Comparison of ENCODE assay signal across 23 cellular contexts in genomic region chr12:83084516-83085234, GRCh38.
DNase-seq lines count a peak whose midpoint lies in the region; FAIRE-seq and TF ChIP-seq lines count a peak whose summit lies in the region.
"Had no signal": no experiment of that assay in that cellular context is flagged by ENCODE, and none has a peak within 500 bp of the region (broad histone marks: within the 10 kb centered on the region; RNA-seq: fewer than 3 reads in every experiment).

No MANE protein-coding gene starts in this region.

- H3K4me1 ChIP-seq in endothelial cell of umbilical vein (ENCODE audit: control insufficient read depth, extremely low read depth, insufficient read depth, low read length), result peaks cover 15% of the 10 kb centered on the region
- H3K4me1 ChIP-seq: BE2C, BLaER1 had no signal

- TF ChIP-seq CTCF in endothelial cell of umbilical vein (IDR thresholded peaks at IDR 0.05; ENCODE audit: extremely low read depth in 1 of 2, insufficient read depth in 1 of 2, low read depth in 1 of 2, low read length in 2 of 2) (no peak), GM10248 (IDR thresholded peaks at IDR 0.05; ENCODE audit: control extremely low read depth, extremely low read depth, low read depth, missing control alignments) (no peak)

- H3K9me3 ChIP-seq in endothelial cell of umbilical vein (replicated peaks; ENCODE audit: control insufficient read depth, insufficient read depth, low read length), result no peaks in the 10 kb centered on the region
- H3K9me3 ChIP-seq: BE2C, BLaER1 had no signal

- H3K79me2 ChIP-seq in endothelial cell of umbilical vein (ENCODE audit: control insufficient read depth, insufficient read depth, low read length), result no peaks in the 10 kb centered on the region

- intact Hi-C loops in endothelial cell of umbilical vein (cut with micrococcal nuclease), result no loop called here
- intact Hi-C loops in cardiac septum (cut with DNase I), result no loop called here

- dilution Hi-C loops in endothelial cell of umbilical vein (cut with MboI; ENCODE audit: extremely low pct_ligation_motif_present, low sequenced_read_pairs), result no loop called here

- H3K9me1 ChIP-seq in endothelial cell of umbilical vein (replicated peaks; ENCODE audit: control insufficient read depth, extremely low read depth, insufficient read depth, low read length), result no peaks in the 10 kb centered on the region

- FAIRE-seq in endothelial cell of umbilical vein (lab: Jason Lieb, UNC), result peak; percentile 74
- FAIRE-seq: A204.1, G401.6, GM12878, GM12892, GM18507 had no signal

- H3K4me3 ChIP-seq in endothelial cell of umbilical vein (replicated peaks in 1 of 3; ENCODE audit: insufficient read depth in 1 of 3, low read depth in 1 of 3, low read length in 3 of 3), result no peak overlapping the region
- H3K4me3 ChIP-seq: BLaER1, GM12878 had no signal

- no peaks in the 10 kb centered on the region for H4K20me1 ChIP-seq in endothelial cell of umbilical vein (replicated peaks; ENCODE audit: control insufficient read depth, extremely low read depth, insufficient read depth, low read length)
- H4K20me1 ChIP-seq: BLaER1 had no signal

- no peaks in the 10 kb centered on the region for H3K36me3 ChIP-seq in endothelial cell of umbilical vein (ENCODE audit: control insufficient read depth in 2 of 2, extremely low read depth in 1 of 2, insufficient read depth in 2 of 2, low read length in 2 of 2)
- H3K36me3 ChIP-seq: BE2C, BLaER1 had no signal

- DNase-seq in dermis microvascular lymphatic vessel endothelial cell (ENCODE audit: low read depth in 2 of 2) (peak; percentile 67 to 91), endothelial cell of umbilical vein (ENCODE audit: low read depth, low spot score) (peak; percentile 78), lung microvascular endothelial cell (ENCODE audit: low read depth in 2 of 2) (peak; percentile 23 to 93), cardiac septum (ENCODE audit: low spot score) (no peak), DMS 273 (lab: John Stamatoyannopoulos, UW; ENCODE audit: unreplicated experiment) (no peak), putamen (ENCODE audit: low spot score) (no peak), GM10248 (ENCODE audit: extremely low spot score) (no peak)
- DNase-seq: 8988T; ACHN; BE2C; C1 segment of cervical spinal cord; CD4-positive, alpha-beta memory T cell; CD4-positive, CD25-positive, alpha-beta regulatory T cell; CD8-positive, alpha-beta memory T cell; COR-L47; DMS79 treated with DMSO at 0.1 percent for 48 hours; GF-D8 had no signal

- no peak overlapping the region for H3K27ac ChIP-seq in endothelial cell of umbilical vein (ENCODE audit: insufficient read depth, low read depth, low read length)
- H3K27ac ChIP-seq: BLaER1 had no signal

- H3K4me2 ChIP-seq in endothelial cell of umbilical vein (ENCODE audit: insufficient read depth, low read length), result peak overlapping the region; percentile 58
- H3K4me2 ChIP-seq: BLaER1 had no signal

- POLR2A ChIA-PET in endothelial cell of umbilical vein (lab: Charles Lee) (no interaction called here), GM10248 (lab: Yijun Ruan, JAX) (no interaction called here)

- no peaks in the 10 kb centered on the region for H3K27me3 ChIP-seq in endothelial cell of umbilical vein (ENCODE audit: control insufficient read depth in 2 of 2, insufficient read depth in 2 of 2, low read length in 2 of 2)
- H3K27me3 ChIP-seq: BE2C, BLaER1 had no signal

- BruUV-seq in endothelial cell of umbilical vein (replicated peaks; lab: Mats Ljungman, UMichigan), result no TSS peak

- CTCF ChIA-PET in endothelial cell of umbilical vein (lab: Charles Lee), result interaction anchor here (1.2 kb wide), 1 partner anchor 9 kb away, joined by 5 read pairs; no protein-coding TSS in a partner anchor
- CTCF ChIA-PET in GM10248 (lab: Yijun Ruan, JAX), result interaction anchor here (0.8 kb wide), 1 partner anchor 10 kb away, joined by 3 read pairs; no protein-coding TSS in a partner anchor

- no peak for TF ChIP-seq POLR2A in endothelial cell of umbilical vein (IDR thresholded peaks at IDR 0.05; ENCODE audit: low read depth, low read length)

- H3K9ac ChIP-seq in endothelial cell of umbilical vein (replicated peaks; ENCODE audit: extremely low read depth, insufficient read depth, low read length), result no peak overlapping the region
- H3K9ac ChIP-seq: BLaER1 had no signal

- no peak overlapping the region for H2AFZ ChIP-seq in endothelial cell of umbilical vein (ENCODE audit: low read depth, low read length)

TF ChIP-seq in endothelial cell of umbilical vein, 7 proteins besides CTCF, POLR2A, EP300 and RAD21:
- peak; percentile 3 for TF ChIP-seq JUN (IDR thresholded peaks at IDR 0.05; ENCODE audit: borderline replicate concordance, insufficient read depth, insufficient read length, low read depth)
- no peak for TF ChIP-seq POLR2AphosphoS5 (IDR thresholded peaks at IDR 0.05; ENCODE audit: insufficient read depth, low read depth, low read length)

Comparison
In these comparisons a context has a peak if more than half of its experiments do, and no peak if none do; other contexts are left out.
1. DNase-seq: peak in dermis microvascular lymphatic vessel endothelial cell (2 of 2), endothelial cell of umbilical vein (single experiment) and lung microvascular endothelial cell (2 of 2); none in cardiac septum (single experiment), DMS 273 (single experiment), putamen (single experiment) and GM10248 (single experiment).